Comparison of ENCODE assay signal across 8 cellular contexts in the genomic region with DNA sequence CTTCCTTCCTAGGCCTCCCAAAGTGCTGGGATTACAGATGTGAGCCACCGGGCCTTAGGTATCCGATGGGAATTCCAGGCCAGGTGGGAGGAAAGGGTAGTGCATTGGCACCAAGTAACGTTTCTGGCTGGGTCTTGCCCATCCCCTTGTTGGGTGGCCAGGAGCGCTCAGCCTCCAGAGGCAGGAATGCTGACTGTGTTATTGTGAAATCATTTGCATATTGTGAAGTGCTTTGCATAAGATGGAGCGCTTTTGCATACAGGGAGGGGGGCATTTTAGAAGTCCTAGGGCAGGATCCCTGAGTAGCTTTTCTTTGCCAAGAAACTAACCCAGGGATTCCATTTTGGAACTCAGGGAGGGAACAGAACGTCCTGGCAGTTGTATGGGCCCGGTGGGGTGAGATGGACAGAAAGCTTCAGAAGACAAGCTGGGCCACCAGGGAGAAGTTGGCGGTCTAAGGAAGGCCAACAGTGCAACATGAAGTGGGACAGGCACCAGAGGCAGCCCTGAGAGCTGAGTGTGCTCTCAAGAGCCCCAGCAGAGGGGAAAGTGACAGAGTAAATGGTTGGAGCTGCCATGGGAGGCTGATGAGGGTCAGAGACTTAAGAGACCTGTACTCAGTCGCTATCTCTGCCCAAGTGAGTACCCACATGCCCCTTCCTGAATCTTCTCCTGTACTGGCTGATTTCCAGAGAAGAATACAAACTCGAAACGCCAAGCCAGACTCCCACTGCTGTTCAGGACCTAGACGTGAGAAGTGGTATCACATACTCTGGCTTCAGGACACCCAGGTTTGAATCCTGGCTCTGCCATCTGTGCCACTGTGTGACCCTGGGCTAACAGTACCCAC. TPM values are rescaled to one million over a fixed set of nuclear protein-coding genes. Genes with fewer than 3 reads are reported as not detected.
A peak's percentile ranks its signal among the peaks of the same experiment; 100 is the strongest.
DNase-seq lines count a peak whose midpoint lies in the region; ATAC-seq, FAIRE-seq and TF ChIP-seq lines count a peak whose summit lies in the region.

No MANE protein-coding gene starts in this region.

- POLR2A ChIA-PET in A549 (lab: Yijun Ruan, JAX) = interaction anchor here (0.6 to 1.0 kb wide), 3 partner anchors 11 to 37 kb away, joined by 3 read pairs; a partner anchor contains a TSS

- H3K27ac ChIP-seq in A549 = peak overlapping the region; percentile 89 to 93
- H3K27ac ChIP-seq in body of pancreas = peak overlapping the region; percentile 87 to 90 (median 88)

- WGBS in A549 (ENCODE audit: missing lambda C conversion rate) = 82% methylated on average over 12 of the region's 12 CpGs
- 41 to 45% methylated on average over 12 of the region's 12 CpGs for WGBS in body of pancreas, 2 donors

- H3K27me3 ChIP-seq in body of pancreas = no peaks in the 10 kb centered on the region

- peaks cover 19% of the 10 kb centered on the region for H3K4me1 ChIP-seq in A549
- H3K4me1 ChIP-seq in body of pancreas = peaks cover 28% of the 10 kb centered on the region

- H3K4me3 ChIP-seq in A549 (peak overlapping the region; percentile 92), body of pancreas (peak overlapping the region; percentile 7 to 39)
- peak overlapping the region; percentile 82 for H3K4me3 ChIP-seq in Jurkat, Clone E6-1 (ENCODE audit: low read length)

- peak overlapping the region; percentile 99 for H3K27ac Mint-ChIP-seq in memory B cell

- no peak for ATAC-seq in A549
- ATAC-seq in body of pancreas = no peak
- no peak for ATAC-seq in memory B cell (ENCODE audit: low read depth)
- ATAC-seq in HG02885 (IDR thresholded peaks at IDR 0.05; ENCODE audit: poor library complexity, unreplicated experiment) = no peak
- ATAC-seq in HG02852 (IDR thresholded peaks at IDR 0.05; ENCODE audit: unreplicated experiment) = no peak
- ATAC-seq in GM21528 (IDR thresholded peaks at IDR 0.05; ENCODE audit: low FRiP score, unreplicated experiment) = no peak

- TF ChIP-seq EP300 in A549 (IDR thresholded peaks at IDR 0.05) = no peak

- peaks cover 25% of the 10 kb centered on the region for H3K4me1 Mint-ChIP-seq in memory B cell

- H3K36me3 Mint-ChIP-seq in memory B cell = no peaks in the 10 kb centered on the region

- H3K27me3 Mint-ChIP-seq in memory B cell = no peaks in the 10 kb centered on the region

- no peaks in the 10 kb centered on the region for H3K9me3 Mint-ChIP-seq in memory B cell

- TF ChIP-seq POLR2A in A549 (IDR thresholded peaks at IDR 0.05; ENCODE audit: low read length) (no peak), body of pancreas (IDR thresholded peaks at IDR 0.05) (no peak)

- no peak for TF ChIP-seq RAD21 in A549 (conservative IDR thresholded peaks at IDR 0.05 in 1 of 2, IDR thresholded peaks at IDR 0.05 in 1 of 2)

- H3K4me2 ChIP-seq in A549 = peak overlapping the region; percentile 93

- CTCF ChIA-PET in A549 (lab: Yijun Ruan, JAX) = interaction anchor here (0.7 to 8.0 kb wide), 15 partner anchors 8 to 225 kb away, joined by 3 to 96 read pairs (median 4); a partner anchor contains a TSS

- H3K4me3 Mint-ChIP-seq in memory B cell = peak overlapping the region; percentile 86

- no peaks in the 10 kb centered on the region for H3K36me3 ChIP-seq in body of pancreas (replicated peaks in 1 of 2; ENCODE audit: insufficient read depth in 1 of 2, low read depth in 2 of 2)

- H3K9me3 ChIP-seq in A549 (no peaks in the 10 kb centered on the region), body of pancreas (no peaks in the 10 kb centered on the region)

- no peak for FAIRE-seq in A549 (lab: Jason Lieb, UNC)

- intact Hi-C loops in body of pancreas (cut with DNase I) = no loop called here

- TF ChIP-seq CTCF in A549 (IDR thresholded peaks at IDR 0.05) (no peak), body of pancreas (IDR thresholded peaks at IDR 0.05) (no peak)

- DNase-seq in A549 (ENCODE audit: low read depth in 1 of 2, low spot score in 1 of 2) = no peak
- DNase-seq in Jurkat, Clone E6-1 (ENCODE audit: low read depth, low spot score) = no peak
- no peak for DNase-seq in body of pancreas
- no peak for DNase-seq in memory B cell (ENCODE audit: low spot score in 2 of 2)
- DNase-seq in retina = no peak

TF ChIP-seq in A549, 52 proteins besides CTCF, POLR2A, EP300 and RAD21:
- TF ChIP-seq SMC3 (IDR thresholded peaks at IDR 0.05) = no peak
- no peak for TF ChIP-seq MAZ (IDR thresholded peaks at IDR 0.05; ENCODE audit: borderline replicate concordance, low read depth, low read length)
- TF ChIP-seq ZNF302 (CRISPR knock-in tag; IDR thresholded peaks at IDR 0.05) = no peak
- TF ChIP-seq ZFP36 (IDR thresholded peaks at IDR 0.05; ENCODE audit: borderline replicate concordance, partially characterized antibody) = no peak
- no peak for TF ChIP-seq JUN (IDR thresholded peaks at IDR 0.05)
- TF ChIP-seq KDM5A (IDR thresholded peaks at IDR 0.05) = no peak
- TF ChIP-seq NFE2L2 (conservative IDR thresholded peaks at IDR 0.05; ENCODE audit: low read length) = no peak
- TF ChIP-seq FOSB (CRISPR knock-in tag; IDR thresholded peaks at IDR 0.05) = no peak
- TF ChIP-seq, protein P1, sequence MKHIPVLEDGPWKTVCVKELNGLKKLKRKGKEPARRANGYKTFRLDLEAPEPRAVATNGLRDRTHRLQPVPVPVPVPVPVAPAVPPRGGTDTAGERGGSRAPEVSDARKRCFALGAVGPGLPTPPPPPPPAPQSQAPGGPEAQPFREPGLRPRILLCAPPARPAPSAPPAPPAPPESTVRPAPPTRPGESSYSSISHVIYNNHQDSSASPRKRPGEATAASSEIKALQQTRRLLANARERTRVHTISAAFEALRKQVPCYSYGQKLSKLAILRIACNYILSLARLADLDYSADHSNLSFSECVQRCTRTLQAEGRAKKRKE (CRISPR knock-in tag; IDR thresholded peaks at IDR 0.05; ENCODE audit: low read depth) = no peak
- TF ChIP-seq, protein P2, sequence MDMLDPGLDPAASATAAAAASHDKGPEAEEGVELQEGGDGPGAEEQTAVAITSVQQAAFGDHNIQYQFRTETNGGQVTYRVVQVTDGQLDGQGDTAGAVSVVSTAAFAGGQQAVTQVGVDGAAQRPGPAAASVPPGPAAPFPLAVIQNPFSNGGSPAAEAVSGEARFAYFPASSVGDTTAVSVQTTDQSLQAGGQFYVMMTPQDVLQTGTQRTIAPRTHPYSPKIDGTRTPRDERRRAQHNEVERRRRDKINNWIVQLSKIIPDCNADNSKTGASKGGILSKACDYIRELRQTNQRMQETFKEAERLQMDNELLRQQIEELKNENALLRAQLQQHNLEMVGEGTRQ (IDR thresholded peaks at IDR 0.05) = no peak
- TF ChIP-seq, protein P3, sequence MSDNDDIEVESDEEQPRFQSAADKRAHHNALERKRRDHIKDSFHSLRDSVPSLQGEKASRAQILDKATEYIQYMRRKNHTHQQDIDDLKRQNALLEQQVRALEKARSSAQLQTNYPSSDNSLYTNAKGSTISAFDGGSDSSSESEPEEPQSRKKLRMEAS (IDR thresholded peaks at IDR 0.05) = no peak
- no peak for TF ChIP-seq FOXS1 (CRISPR knock-in tag; IDR thresholded peaks at IDR 0.05)
TF ChIP-seq in A549: peak in this region for 0.

RNA-seq across cellular contexts. Expression of a gene that starts 1.3 kb away (rescaled TPM):
- polyA plus RNA-seq in A549 (2011; rRNA removed) (10.8 and 11.7 TPM in 2 replicates), A549 (2017; fragmentation: RNase III; extraction: RNeasy Plus Mini Kit Qiagen cat#74134 plus additional on column Dnase treatment) (29.7 to 35.4 TPM (median 35.2 TPM) in 3 replicates)
- polyA plus RNA-seq in A549 (2012; cell fraction: cytosol; rRNA removed) = 29.6 and 43.5 TPM in 2 replicates
- polyA plus RNA-seq in A549 (2012; cell fraction: nucleus; rRNA removed) = 101 and 127 TPM in 2 replicates
- polyA minus RNA-seq in A549 (2011; rRNA and poly(A)+ RNA removed) = 7.3 and 7.7 TPM in 2 replicates
- polyA plus RNA-seq in Jurkat, Clone E6-1 (2012; ENCODE audit: insufficient read depth, insufficient read length) = 21.0 TPM
- 10 to 100 TPM; 54.7 TPM for total RNA-seq in body of pancreas

RNA-seq across cellular contexts. Expression of a gene that starts 19.1 kb away (rescaled TPM):
- polyA plus RNA-seq in A549 (2011; rRNA removed) (201 and 283 TPM in 2 replicates), A549 (2017; fragmentation: RNase III; extraction: RNeasy Plus Mini Kit Qiagen cat#74134 plus additional on column Dnase treatment) (342 to 383 TPM (median 371 TPM) in 3 replicates)
- 199 and 231 TPM in 2 replicates for polyA plus RNA-seq in A549 (2012; cell fraction: cytosol; rRNA removed)
- polyA plus RNA-seq in A549 (2012; cell fraction: nucleus; rRNA removed) = 191 and 193 TPM in 2 replicates
- polyA minus RNA-seq in A549 (2011; rRNA and poly(A)+ RNA removed) = 120 and 124 TPM in 2 replicates
- 274 TPM for polyA plus RNA-seq in Jurkat, Clone E6-1 (2012; ENCODE audit: insufficient read depth, insufficient read length)
- 10 to 100 TPM; 43.8 to 62.8 TPM for total RNA-seq in body of pancreas

RNA-seq across cellular contexts. Expression of a gene that starts 28.8 kb away (rescaled TPM):
- not detected in 2 replicates for polyA plus RNA-seq in A549 (2011; rRNA removed)
- 0.07 and 0.09 TPM in 2 replicates for polyA plus RNA-seq in A549 (2012; cell fraction: cytosol; rRNA removed)
- 0.28 TPM in 1 of 2 replicates, not detected in the other for polyA plus RNA-seq in A549 (2012; cell fraction: nucleus; rRNA removed)
- polyA plus RNA-seq in A549 (2017; fragmentation: RNase III; extraction: RNeasy Plus Mini Kit Qiagen cat#74134 plus additional on column Dnase treatment) = 0.07 to 0.21 TPM (median 0.14 TPM) in 3 replicates
- not detected in 2 replicates for polyA minus RNA-seq in A549 (2011; rRNA and poly(A)+ RNA removed)
- not detected for polyA plus RNA-seq in Jurkat, Clone E6-1 (2012; ENCODE audit: insufficient read depth, insufficient read length)
- 10 to 100 TPM in 1 of 2 donors, 1 to 10 TPM in 1; 7.5 to 10.9 TPM for total RNA-seq in body of pancreas

RNA-seq across cellular contexts. Expression of a gene that starts 41.8 kb away (rescaled TPM):
- polyA plus RNA-seq in A549 (2011; rRNA removed) = 0.08 and 0.12 TPM in 2 replicates
- polyA plus RNA-seq in A549 (2012; cell fraction: cytosol; rRNA removed) = 0.09 and 0.11 TPM in 2 replicates
- polyA plus RNA-seq in A549 (2012; cell fraction: nucleus; rRNA removed) = 1.2 TPM in 2 replicates
- polyA plus RNA-seq in A549 (2017; fragmentation: RNase III; extraction: RNeasy Plus Mini Kit Qiagen cat#74134 plus additional on column Dnase treatment) = 0.17 to 0.26 TPM (median 0.21 TPM) in 3 replicates
- polyA minus RNA-seq in A549 (2011; rRNA and poly(A)+ RNA removed) = 0.49 and 0.91 TPM in 2 replicates
- polyA plus RNA-seq in Jurkat, Clone E6-1 (2012; ENCODE audit: insufficient read depth, insufficient read length) = not detected
- total RNA-seq in body of pancreas = not detected

RNA-seq across cellular contexts. Expression of a gene that starts 54.6 kb away (rescaled TPM):
- polyA plus RNA-seq in A549 (2011; rRNA removed) = 0.06 and 0.07 TPM in 2 replicates
- 0.06 and 0.07 TPM in 2 replicates for polyA plus RNA-seq in A549 (2012; cell fraction: cytosol; rRNA removed)
- polyA plus RNA-seq in A549 (2012; cell fraction: nucleus; rRNA removed) = 0.17 and 0.19 TPM in 2 replicates
- polyA plus RNA-seq in A549 (2017; fragmentation: RNase III; extraction: RNeasy Plus Mini Kit Qiagen cat#74134 plus additional on column Dnase treatment) = 0.04 to 0.07 TPM (median 0.05 TPM) in 3 replicates
- polyA minus RNA-seq in A549 (2011; rRNA and poly(A)+ RNA removed) = 0.05 TPM in 1 of 2 replicates, not detected in the other
- polyA plus RNA-seq in Jurkat, Clone E6-1 (2012; ENCODE audit: insufficient read depth, insufficient read length) = not detected
- total RNA-seq in body of pancreas = not detected

Comparison
In these comparisons a context has a peak if more than half of its experiments do, and no peak if none do; other contexts are left out.
1. H3K4me3 ChIP-seq: peak in every context shown above with its lines; median percentile 92 in A549; 82 in Jurkat, Clone E6-1; 23 in body of pancreas.